Comparison of ENCODE assay signal across 8 cellular contexts in genomic region chr6:3456794-3457709, GRCh38. TPM values are rescaled to one million over a fixed set of nuclear protein-coding genes. Genes with fewer than 3 reads are reported as not detected.
DNase-seq lines count a peak whose midpoint lies in the region; ATAC-seq and TF ChIP-seq lines count a peak whose summit lies in the region.

Gene SLC22A23 (minus strand): TSS chr6:3457050. CDS start chr6:3456559, 491 bp downstream.

- peaks cover 15 to 35% of the 10 kb centered on the region in 2 donors for H3K27me3 Mint-ChIP-seq in CD8-positive, alpha-beta memory T cell
- peaks cover 6% of the 10 kb centered on the region for H3K27me3 Mint-ChIP-seq in mesothelial cell of epicardium (ENCODE audit: low read depth)

- H3K4me3 Mint-ChIP-seq in CD8-positive, alpha-beta memory T cell: peak within 1 kb of the TSS; percentile 77 to 89 (median 80)
- H3K4me3 Mint-ChIP-seq in mesothelial cell of epicardium: peak within 1 kb of the TSS; percentile 72

- peaks cover 27% of the 10 kb centered on the region for H3K4me1 ChIP-seq in CD8-positive, alpha-beta memory T cell (ENCODE audit: insufficient read depth, low read length)
- H3K4me1 ChIP-seq in endocrine pancreas (ENCODE audit: control insufficient read depth, insufficient read depth, low read length): no peaks in the 10 kb centered on the region

- no peaks in the 10 kb centered on the region for H3K9me3 ChIP-seq in CD8-positive, alpha-beta memory T cell (ENCODE audit: low read length)
- H3K9me3 ChIP-seq in endocrine pancreas (ENCODE audit: control insufficient read depth, low read length): no peaks in the 10 kb centered on the region

- H3K9ac ChIP-seq in endocrine pancreas (ENCODE audit: control insufficient read depth, insufficient read depth, low read length): peak within 1 kb of the TSS; percentile 31

- no peaks in the 10 kb centered on the region for H3K36me3 Mint-ChIP-seq in CD8-positive, alpha-beta memory T cell
- no peaks in the 10 kb centered on the region for H3K36me3 Mint-ChIP-seq in mesothelial cell of epicardium

- H3K27ac Mint-ChIP-seq in CD8-positive, alpha-beta memory T cell: peak within 1 kb of the TSS in 5 of 8 donors; percentile 4 to 44 (median 6)
- peak within 1 kb of the TSS; percentile 32 for H3K27ac Mint-ChIP-seq in mesothelial cell of epicardium

- peak within 1 kb of the TSS; percentile 79 for H3K4me3 ChIP-seq in CD8-positive, alpha-beta memory T cell (ENCODE audit: low read length)
- no peak within 1 kb of the TSS for H3K4me3 ChIP-seq in endocrine pancreas (ENCODE audit: control insufficient read depth, insufficient read depth, low read length)

- H3K9me3 Mint-ChIP-seq in CD8-positive, alpha-beta memory T cell: no peaks in the 10 kb centered on the region
- no peaks in the 10 kb centered on the region for H3K9me3 Mint-ChIP-seq in mesothelial cell of epicardium

- H3K36me3 ChIP-seq in CD8-positive, alpha-beta memory T cell (ENCODE audit: insufficient read depth, low read length): no peaks in the 10 kb centered on the region
- no peaks in the 10 kb centered on the region for H3K36me3 ChIP-seq in endocrine pancreas (ENCODE audit: control insufficient read depth, insufficient read depth, low read length)

- POLR2A ChIA-PET in CD8-positive, alpha-beta memory T cell (lab: Charles Lee): no interaction called here

- peak; percentile 40 to 73 (median 52) for DNase-seq in CD8-positive, alpha-beta memory T cell
- peak; percentile 47 for DNase-seq in NCI-H510A (lab: John Stamatoyannopoulos, UW)
- peak; percentile 19 to 68 for DNase-seq in activated CD8-positive, alpha-beta memory T cell treated with anti-CD3 and anti-CD28 coated beads for 1 hour (ENCODE audit: extremely low read depth in 1 of 2, low read depth in 1 of 2)
- peak; percentile 75 to 84 for DNase-seq in mesothelial cell of epicardium (ENCODE audit: low spot score in 2 of 2, unreplicated experiment in 2 of 2)
- DNase-seq in stimulated activated CD8-positive, alpha-beta memory T cell treated with anti-CD3 and anti-CD28 coated beads, Interleukin-15, amount 100 ng/mL, for 4 hours (ENCODE audit: low read depth in 2 of 2): peak; percentile 33 to 41

- H3K27me3 ChIP-seq in CD8-positive, alpha-beta memory T cell (ENCODE audit: insufficient read depth, low read length, poor library complexity, severe bottlenecking): peaks cover 6% of the 10 kb centered on the region
- peaks cover under 1% of the 10 kb centered on the region for H3K27me3 ChIP-seq in endocrine pancreas (ENCODE audit: control insufficient read depth, insufficient read depth, low read length)

- CTCF ChIA-PET in CD8-positive, alpha-beta memory T cell (lab: Charles Lee): no interaction called here

- ATAC-seq in GM21825 (IDR thresholded peaks at IDR 0.05; ENCODE audit: unreplicated experiment) (peak; percentile 64), GM18858 (IDR thresholded peaks at IDR 0.05; ENCODE audit: unreplicated experiment) (no peak)

- peaks cover 5 to 10% (median 7%) of the 10 kb centered on the region in 3 donors for H3K4me1 Mint-ChIP-seq in CD8-positive, alpha-beta memory T cell
- H3K4me1 Mint-ChIP-seq in mesothelial cell of epicardium: peaks cover 11% of the 10 kb centered on the region

- H3K27ac ChIP-seq in CD8-positive, alpha-beta memory T cell (ENCODE audit: low read depth, low read length): no peak within 1 kb of the TSS

- TF ChIP-seq CTCF in mesothelial cell of epicardium (IDR thresholded peaks at IDR 0.05; ENCODE audit: unreplicated experiment): peak; percentile 86

RNA-seq across cellular contexts. Expression of gene SLC22A23, which starts in this region (rescaled TPM):
- total RNA-seq in CD8-positive, alpha-beta memory T cell: under 1 TPM; 0.39 to 0.78 TPM
- 0.47 TPM for polyA plus RNA-seq in CD8-positive, alpha-beta memory T cell
- 24.3 to 25.0 TPM (median 24.5 TPM) in 3 replicates for total RNA-seq in mesothelial cell of epicardium

Comparison
In these comparisons a context has a peak if more than half of its experiments do, and no peak if none do; other contexts are left out.
1. RNA of gene SLC22A23 (total RNA-seq): 24.3 to 25.0 TPM in mesothelial cell of epicardium; 0.39 to 0.78 TPM in CD8-positive, alpha-beta memory T cell; every median in the first group is over 10 times any median in the second.
2. Peak in DNase-seq and H3K4me3 ChIP-seq in CD8-positive, alpha-beta memory T cell; RNA of the gene not detected or under 1 TPM.
3. Peak in every context shown above with its lines, with median percentiles within 50 percentile points of each other: DNase-seq.